ENCODE assay signal across 34 cellular contexts in genomic region chr14:99651953-99652746, GRCh38. TPM values are rescaled to one million over a fixed set of nuclear protein-coding genes. Genes with fewer than 3 reads are reported as not detected.
"Had no signal": no experiment of that assay in that cellular context is flagged by ENCODE, and none has a peak within 500 bp of the region (broad histone marks: within the 10 kb centered on the region; RNA-seq: fewer than 3 reads in every experiment).

No MANE protein-coding gene starts in this region.

- DNase-seq: activated B cell treated with CpG ODN at 0.5 μM for 24 hours; activated CD4-positive, alpha-beta T cell treated with anti-CD3 and anti-CD28 coated beads for 4 hours; activated CD4-positive, CD25-positive, alpha-beta regulatory T cell treated with anti-CD3 and anti-CD28 coated beads, Interleukin-2, amount 50 U/mL, for 72 hours; activated CD8-positive, alpha-beta T cell treated with anti-CD3 and anti-CD28 coated beads for 36 hours; activated effector memory CD4-positive, alpha-beta T cell treated with anti-CD3 and anti-CD28 coated beads, Interleukin-2, amount 50 U/mL, for 16 hours; activated naive CD4-positive, alpha-beta T cell; activated naive CD4-positive, alpha-beta T cell treated with anti-CD3 and anti-CD28 coated beads, Interleukin-2, amount 50 U/mL, for 16 hours; activated naive CD8-positive, alpha-beta T cell treated with anti-CD3 and anti-CD28 coated beads for 36 hours; activated T-cell treated with anti-CD3 and anti-CD28 coated beads, Interleukin-2, amount 50 U/mL, for 1 hour; activated T-cell treated with anti-CD3 and anti-CD28 coated beads, Interleukin-2, amount 50 U/mL, for 72 hours; amniotic stem cell; aorta; brain microvascular endothelial cell; central memory CD4-positive, alpha-beta T cell; Karpas-422; NCI-H1105 treated with DMSO at 0.1 percent for 48 hours; NCI-H1436; NCI-H1694; NCI-H1930; NCI-H2081 treated with DMSO at 0.1 percent for 48 hours; NCI-H345; NCI-H524 treated with DMSO at 0.1 percent for 48 hours; PC-9; Right ventricle myocardium superior; SW 1271; T-helper 1 cell; T-helper 2 cell; T-helper 9 cell had no signal

- H2AFZ ChIP-seq: PC-9 had no signal

- H3K27ac ChIP-seq: brain microvascular endothelial cell, PC-9, RWPE1, VCaP had no signal

- ATAC-seq: activated CD8-positive, alpha-beta T cell treated with anti-CD3 and anti-CD28 coated beads for 36 hours; activated T-cell treated with anti-CD3 and anti-CD28 coated beads, Interleukin-2, amount 50 U/mL, for 72 hours; activated T-helper 17 cell treated with anti-CD3 and anti-CD28 coated beads, Interleukin-2, amount 50 U/mL, for 72 hours had no signal

- H3K9me3 Mint-ChIP-seq: activated B cell treated with CpG ODN at 0.5 μM for 24 hours; activated CD8-positive, alpha-beta T cell treated with anti-CD3 and anti-CD28 coated beads for 36 hours; activated naive CD8-positive, alpha-beta T cell treated with anti-CD3 and anti-CD28 coated beads for 36 hours; activated T-cell treated with anti-CD3 and anti-CD28 coated beads, Interleukin-2, amount 50 U/mL, for 72 hours; activated T-helper 17 cell treated with anti-CD3 and anti-CD28 coated beads, Interleukin-2, amount 50 U/mL, for 72 hours had no signal

- H3K27ac Mint-ChIP-seq: activated B cell treated with CpG ODN at 0.5 μM for 24 hours; activated CD8-positive, alpha-beta T cell treated with anti-CD3 and anti-CD28 coated beads for 36 hours; activated naive CD8-positive, alpha-beta T cell treated with anti-CD3 and anti-CD28 coated beads for 36 hours; activated T-cell treated with anti-CD3 and anti-CD28 coated beads, Interleukin-2, amount 50 U/mL, for 72 hours; activated T-helper 17 cell treated with anti-CD3 and anti-CD28 coated beads, Interleukin-2, amount 50 U/mL, for 72 hours had no signal

- H3K36me3 ChIP-seq: brain microvascular endothelial cell had no signal

- H3K27me3 ChIP-seq: brain microvascular endothelial cell had no signal

- H3K4me1 Mint-ChIP-seq: activated B cell treated with CpG ODN at 0.5 μM for 24 hours; activated naive CD8-positive, alpha-beta T cell treated with anti-CD3 and anti-CD28 coated beads for 36 hours; activated T-helper 17 cell treated with anti-CD3 and anti-CD28 coated beads, Interleukin-2, amount 50 U/mL, for 72 hours had no signal

- FAIRE-seq: RCC 7860 had no signal

- H3K36me3 Mint-ChIP-seq: activated naive CD8-positive, alpha-beta T cell treated with anti-CD3 and anti-CD28 coated beads for 36 hours had no signal

- H3K4me2 ChIP-seq: PC-9 had no signal

- H3K4me3 Mint-ChIP-seq: activated B cell treated with CpG ODN at 0.5 μM for 24 hours; activated CD8-positive, alpha-beta T cell treated with anti-CD3 and anti-CD28 coated beads for 36 hours; activated naive CD8-positive, alpha-beta T cell treated with anti-CD3 and anti-CD28 coated beads for 36 hours; activated T-cell treated with anti-CD3 and anti-CD28 coated beads, Interleukin-2, amount 50 U/mL, for 72 hours; activated T-helper 17 cell treated with anti-CD3 and anti-CD28 coated beads, Interleukin-2, amount 50 U/mL, for 72 hours had no signal

- H3K4me3 ChIP-seq: PC-9 had no signal

RNA-seq across cellular contexts. Expression of gene HHIPL1, which starts 7.2 kb away (rescaled TPM):
- total RNA-seq: activated B cell treated with CpG ODN at 0.5 μM for 24 hours; activated CD8-positive, alpha-beta memory T cell treated with anti-CD3 and anti-CD28 coated beads for 36 hours; MCF 10A had no signal

RNA-seq across cellular contexts. Expression of gene CYP46A1, which starts 31.9 kb away (rescaled TPM):
- total RNA-seq: activated B cell treated with CpG ODN at 0.5 μM for 24 hours, PC-9 had no signal
